1 cellular context compared by ENCODE assay signal in the genomic region with DNA sequence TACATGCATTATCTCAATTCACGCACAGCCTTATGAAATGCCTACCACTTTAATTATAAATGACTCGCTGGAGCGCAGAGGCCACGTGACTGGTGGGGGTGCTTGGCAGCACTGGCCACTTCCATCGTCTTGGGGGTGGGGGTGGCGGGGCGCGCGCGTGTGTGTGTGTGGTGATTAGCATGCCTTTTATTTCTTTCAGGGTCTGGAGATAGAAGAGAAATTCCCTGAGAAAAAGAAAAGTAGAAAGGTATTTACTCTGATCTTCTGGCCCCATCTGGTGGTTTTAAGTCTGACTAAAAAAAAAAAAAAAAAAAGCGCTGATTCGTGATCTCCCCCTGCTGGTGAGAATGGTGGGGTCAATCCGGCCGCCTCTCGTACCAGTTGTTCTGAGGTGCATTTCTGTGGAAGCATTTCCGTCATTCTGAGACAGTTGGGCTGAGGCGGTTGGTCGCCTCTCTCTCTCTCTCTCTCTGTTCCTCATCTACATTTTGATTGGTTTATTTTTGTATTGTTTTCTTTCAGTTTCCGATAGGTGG.
TF ChIP-seq lines count a peak whose summit lies in the region.

Gene CCNB3, plus strand, starts transcription at position 402 of the 536 bp plus-strand sequence. CDS start 80,399 bp downstream, outside the sequence.

TF ChIP-seq in H1, 55 proteins besides CTCF, POLR2A, EP300 and RAD21 (continued from another document):
- TF ChIP-seq CHD7 (IDR thresholded peaks at IDR 0.05; ENCODE audit: insufficient replicate concordance, low read length) (no peak), YY1 (IDR thresholded peaks at IDR 0.05; ENCODE audit: low read depth, low read length) (no peak), KDM4A (IDR thresholded peaks at IDR 0.05; ENCODE audit: low read depth, low read length, severe bottlenecking) (no peak), SUZ12 (IDR thresholded peaks at IDR 0.05; ENCODE audit: low read length) (no peak), SIX5 (IDR thresholded peaks at IDR 0.05; ENCODE audit: low read depth, low read length) (no peak), BACH1 (IDR thresholded peaks at IDR 0.05; ENCODE audit: low read length) (peak; percentile 23; the same call in 1 of the 2 replicates), TAF1 (IDR thresholded peaks at IDR 0.05; ENCODE audit: low read depth, low read length) (peak; percentile 42; the same call in 1 of the 2 replicates), MAFK (IDR thresholded peaks at IDR 0.05; ENCODE audit: low read depth, low read length) (peak; percentile 10; the same call in 1 of the 2 replicates), BCL11A (IDR thresholded peaks at IDR 0.05; ENCODE audit: low read depth in 2 of 2, low read length in 2 of 2) (no peak), SIRT6 (IDR thresholded peaks at IDR 0.05; ENCODE audit: low read length) (no peak), NRF1 (IDR thresholded peaks at IDR 0.05; ENCODE audit: low read depth, low read length) (no peak), KDM1A (IDR thresholded peaks at IDR 0.05; ENCODE audit: borderline replicate concordance, low read length) (no peak), KDM5A (IDR thresholded peaks at IDR 0.05; ENCODE audit: low read length) (no peak), RBBP5 (IDR thresholded peaks at IDR 0.05; ENCODE audit: borderline replicate concordance, low read depth, low read length) (no peak), FOSL1 (IDR thresholded peaks at IDR 0.05; ENCODE audit: insufficient read depth, low read depth, low read length) (no peak)
- TF ChIP-seq, protein P1, sequence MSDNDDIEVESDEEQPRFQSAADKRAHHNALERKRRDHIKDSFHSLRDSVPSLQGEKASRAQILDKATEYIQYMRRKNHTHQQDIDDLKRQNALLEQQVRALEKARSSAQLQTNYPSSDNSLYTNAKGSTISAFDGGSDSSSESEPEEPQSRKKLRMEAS (IDR thresholded peaks at IDR 0.05): peak; percentile 36; the same call in 1 of the 2 replicates
- TF ChIP-seq, protein P2, sequence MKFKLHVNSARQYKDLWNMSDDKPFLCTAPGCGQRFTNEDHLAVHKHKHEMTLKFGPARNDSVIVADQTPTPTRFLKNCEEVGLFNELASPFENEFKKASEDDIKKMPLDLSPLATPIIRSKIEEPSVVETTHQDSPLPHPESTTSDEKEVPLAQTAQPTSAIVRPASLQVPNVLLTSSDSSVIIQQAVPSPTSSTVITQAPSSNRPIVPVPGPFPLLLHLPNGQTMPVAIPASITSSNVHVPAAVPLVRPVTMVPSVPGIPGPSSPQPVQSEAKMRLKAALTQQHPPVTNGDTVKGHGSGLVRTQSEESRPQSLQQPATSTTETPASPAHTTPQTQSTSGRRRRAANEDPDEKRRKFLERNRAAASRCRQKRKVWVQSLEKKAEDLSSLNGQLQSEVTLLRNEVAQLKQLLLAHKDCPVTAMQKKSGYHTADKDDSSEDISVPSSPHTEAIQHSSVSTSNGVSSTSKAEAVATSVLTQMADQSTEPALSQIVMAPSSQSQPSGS (IDR thresholded peaks at IDR 0.05; ENCODE audit: low read length): no peak
TF ChIP-seq in H1: peak in this region for 5.
